Comparison of ENCODE assay signal across 23 cellular contexts in the genomic region with DNA sequence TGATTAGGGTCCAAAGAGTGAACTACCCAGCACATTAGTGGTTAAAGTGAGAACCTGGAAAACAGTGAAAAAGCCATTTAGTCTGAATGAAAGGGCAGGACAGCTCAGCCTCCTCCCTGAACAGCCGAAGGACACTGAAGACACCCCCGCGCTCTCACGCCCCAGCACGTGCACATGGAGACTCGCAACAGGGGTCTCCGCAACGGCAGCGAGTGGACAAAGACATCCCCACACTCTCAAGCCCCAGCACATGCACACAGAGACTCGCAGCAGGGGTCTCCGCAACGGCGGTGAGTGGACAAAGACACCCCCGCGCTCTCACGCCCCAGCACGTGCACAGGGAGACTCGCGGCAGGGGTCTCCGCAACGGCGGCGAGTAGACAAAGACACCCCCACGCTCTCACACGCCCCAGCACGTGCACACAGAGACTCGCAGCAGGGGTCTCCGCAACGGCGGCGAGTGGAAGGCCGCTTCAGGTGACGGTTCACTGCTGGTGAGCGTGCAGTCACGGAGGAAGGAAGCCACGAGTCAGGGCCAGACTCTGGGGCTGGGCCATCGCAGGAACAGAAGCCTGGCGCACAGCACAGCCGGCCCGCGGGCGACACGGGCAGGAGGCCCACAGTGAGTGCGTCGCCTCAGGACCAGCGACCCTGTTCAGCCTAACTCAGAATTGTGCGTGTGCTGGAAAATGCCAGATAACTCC. TPM values are rescaled to one million over a fixed set of nuclear protein-coding genes. Genes with fewer than 3 reads are reported as not detected.
DNase-seq lines count a peak whose midpoint lies in the region; ATAC-seq, FAIRE-seq and TF ChIP-seq lines count a peak whose summit lies in the region.
"Had no signal": no experiment of that assay in that cellular context is flagged by ENCODE, and none has a peak within 500 bp of the region (broad histone marks: within the 10 kb centered on the region; RNA-seq: fewer than 3 reads in every experiment).

No MANE protein-coding gene starts in this region.

- H3K36me3 Mint-ChIP-seq in activated CD8-positive, alpha-beta T cell treated with anti-CD3 and anti-CD28 coated beads, Interleukin-2, amount 10 ng/mL, durations not matched to agents 7 days and 5 days (ENCODE audit: low read depth) = peaks cover 42% of the 10 kb centered on the region
- peaks cover 22% of the 10 kb centered on the region for H3K36me3 Mint-ChIP-seq in activated CD8-positive, alpha-beta T cell treated with anti-CD3 and anti-CD28 coated beads for 36 hours (ENCODE audit: low read depth)
- H3K36me3 Mint-ChIP-seq in brain = peaks cover 43% of the 10 kb centered on the region
- H3K36me3 Mint-ChIP-seq in stimulated activated effector memory CD8-positive, alpha-beta T cell treated with anti-CD3 and anti-CD28 coated beads, Interleukin-12 subunit alpha, Interleukin-12 subunit beta, amount 100 ng/mL, for 72 hours = peaks cover 72% of the 10 kb centered on the region

- H3K4me2 ChIP-seq in mesenchymal stem cell (ENCODE audit: low read length, poor library complexity, severe bottlenecking) = no peak overlapping the region
- H3K4me2 ChIP-seq: BLaER1 treated with 17β-estradiol and CSF1 and Interleukin-3, amounts not matched to agents 10 nM and 100 nM; KMS-11 had no signal

- H4K91ac ChIP-seq in mesenchymal stem cell (ENCODE audit: low read length) = no peak overlapping the region

- 97% methylated on average over 47 of the region's 47 CpGs for WGBS in mesenchymal stem cell

- H3K79me1 ChIP-seq in mesenchymal stem cell (replicated peaks; ENCODE audit: low read length, poor library complexity, severe bottlenecking) = peaks cover 18% of the 10 kb centered on the region

- H2BK12ac ChIP-seq in mesenchymal stem cell (ENCODE audit: low read length in 2 of 2) = no peak overlapping the region

- H3K14ac ChIP-seq in mesenchymal stem cell (ENCODE audit: low read length in 2 of 2) = no peak overlapping the region

- no peaks in the 10 kb centered on the region for H3K9me3 ChIP-seq in mesenchymal stem cell (ENCODE audit: control insufficient read depth, low read length)
- H3K9me3 ChIP-seq: BLaER1 treated with 17β-estradiol and CSF1 and Interleukin-3, amounts not matched to agents 10 nM and 100 nM; MG63; SJSA1 had no signal

- no peak overlapping the region for H3K27ac ChIP-seq in mesenchymal stem cell (ENCODE audit: low read length, poor library complexity, severe bottlenecking)
- H3K27ac ChIP-seq: 22Rv1, HL-60, KMS-11, SJSA1 had no signal

- H3K4me3 Mint-ChIP-seq in activated CD8-positive, alpha-beta T cell treated with anti-CD3 and anti-CD28 coated beads, Interleukin-2, amount 10 ng/mL, durations not matched to agents 7 days and 5 days = no peak overlapping the region
- no peak overlapping the region for H3K4me3 Mint-ChIP-seq in activated CD8-positive, alpha-beta T cell treated with anti-CD3 and anti-CD28 coated beads for 36 hours
- H3K4me3 Mint-ChIP-seq in brain = no peak overlapping the region
- H3K4me3 Mint-ChIP-seq in stimulated activated effector memory CD8-positive, alpha-beta T cell treated with anti-CD3 and anti-CD28 coated beads, Interleukin-12 subunit alpha, Interleukin-12 subunit beta, amount 100 ng/mL, for 72 hours = peak overlapping the region; percentile 52

- H3K4ac ChIP-seq in mesenchymal stem cell (ENCODE audit: low read depth in 1 of 2, low read length in 2 of 2) = no peak overlapping the region

- no peaks in the 10 kb centered on the region for H3K9me3 Mint-ChIP-seq in activated CD8-positive, alpha-beta T cell treated with anti-CD3 and anti-CD28 coated beads, Interleukin-2, amount 10 ng/mL, durations not matched to agents 7 days and 5 days (ENCODE audit: insufficient read depth)
- no peaks in the 10 kb centered on the region for H3K9me3 Mint-ChIP-seq in activated CD8-positive, alpha-beta T cell treated with anti-CD3 and anti-CD28 coated beads for 36 hours
- no peaks in the 10 kb centered on the region for H3K9me3 Mint-ChIP-seq in brain
- H3K9me3 Mint-ChIP-seq in stimulated activated effector memory CD8-positive, alpha-beta T cell treated with anti-CD3 and anti-CD28 coated beads, Interleukin-12 subunit alpha, Interleukin-12 subunit beta, amount 100 ng/mL, for 72 hours = no peaks in the 10 kb centered on the region

- no peak for TF ChIP-seq POLR2A in GM12892 (IDR thresholded peaks at IDR 0.05; ENCODE audit: low read depth, low read length)

- peaks cover 45% of the 10 kb centered on the region for H3K4me1 Mint-ChIP-seq in activated CD8-positive, alpha-beta T cell treated with anti-CD3 and anti-CD28 coated beads, Interleukin-2, amount 10 ng/mL, durations not matched to agents 7 days and 5 days (ENCODE audit: low read depth)
- peaks cover 25% of the 10 kb centered on the region for H3K4me1 Mint-ChIP-seq in activated CD8-positive, alpha-beta T cell treated with anti-CD3 and anti-CD28 coated beads for 36 hours (ENCODE audit: low read depth)
- H3K4me1 Mint-ChIP-seq in brain = peaks cover 15% of the 10 kb centered on the region
- H3K4me1 Mint-ChIP-seq in stimulated activated effector memory CD8-positive, alpha-beta T cell treated with anti-CD3 and anti-CD28 coated beads, Interleukin-12 subunit alpha, Interleukin-12 subunit beta, amount 100 ng/mL, for 72 hours = peaks cover 57% of the 10 kb centered on the region

- no peak overlapping the region for H2AFZ ChIP-seq in mesenchymal stem cell (ENCODE audit: low read depth, low read length)

- H2BK15ac ChIP-seq in mesenchymal stem cell (ENCODE audit: low read depth, poor library complexity, severe bottlenecking) = no peak overlapping the region

- peak overlapping the region; percentile 19 for H4K8ac ChIP-seq in mesenchymal stem cell (ENCODE audit: low read length)

- DNase-seq in activated CD8-positive, alpha-beta T cell treated with anti-CD3 and anti-CD28 coated beads, Interleukin-2, amount 10 ng/mL, durations not matched to agents 7 days and 5 days = no peak
- no peak for DNase-seq in activated CD8-positive, alpha-beta T cell treated with anti-CD3 and anti-CD28 coated beads for 36 hours
- DNase-seq in mesenchymal stem cell (no peak), GM12892 (ENCODE audit: insufficient read length) (no peak), frontal cortex (ENCODE audit: low spot score in 2 of 2) (no peak)
- DNase-seq in stimulated activated effector memory CD8-positive, alpha-beta T cell treated with anti-CD3 and anti-CD28 coated beads, Interleukin-12 subunit alpha, Interleukin-12 subunit beta, amount 100 ng/mL, for 72 hours (ENCODE audit: low spot score in 2 of 2) = no peak
- DNase-seq: DMS153, EL, MG63, NCI-H1092 treated with DMSO at 0.1 percent for 48 hours, NCI-H1694, NCI-H2107, NCI-H226, NCI-H526 treated with DMSO at 0.1 percent for 48 hours, OCI-M1, RPMI8226 had no signal

- no peak overlapping the region for H3K4me3 ChIP-seq in mesenchymal stem cell (ENCODE audit: insufficient read depth in 1 of 2, low read depth in 1 of 2, low read length in 2 of 2)
- H3K4me3 ChIP-seq: BLaER1 treated with 17β-estradiol and CSF1 and Interleukin-3, amounts not matched to agents 10 nM and 100 nM; MG63; SJSA1 had no signal

- H3K18ac ChIP-seq in mesenchymal stem cell (ENCODE audit: low read depth in 1 of 2, low read length in 2 of 2) = no peak overlapping the region

- TF ChIP-seq CTCF in activated CD8-positive, alpha-beta T cell treated with anti-CD3 and anti-CD28 coated beads for 36 hours (IDR thresholded peaks at IDR 0.05) = no peak
- no peak for TF ChIP-seq CTCF in brain (conservative IDR thresholded peaks at IDR 0.05)

- H3K27ac Mint-ChIP-seq in activated CD8-positive, alpha-beta T cell treated with anti-CD3 and anti-CD28 coated beads, Interleukin-2, amount 10 ng/mL, durations not matched to agents 7 days and 5 days = peak overlapping the region; percentile 75
- no peak overlapping the region for H3K27ac Mint-ChIP-seq in activated CD8-positive, alpha-beta T cell treated with anti-CD3 and anti-CD28 coated beads for 36 hours
- H3K27ac Mint-ChIP-seq in brain = peak overlapping the region in 3 of 5 experiments; percentile 10 to 69 (median 60)
- H3K27ac Mint-ChIP-seq in stimulated activated effector memory CD8-positive, alpha-beta T cell treated with anti-CD3 and anti-CD28 coated beads, Interleukin-12 subunit alpha, Interleukin-12 subunit beta, amount 100 ng/mL, for 72 hours = no peak overlapping the region

- intact Hi-C loops in activated CD8-positive, alpha-beta T cell treated with anti-CD3 and anti-CD28 coated beads for 36 hours (cut with micrococcal nuclease) = no loop called here

- ATAC-seq in activated CD8-positive, alpha-beta T cell treated with anti-CD3 and anti-CD28 coated beads, Interleukin-2, amount 10 ng/mL, durations not matched to agents 7 days and 5 days = no peak
- no peak for ATAC-seq in activated CD8-positive, alpha-beta T cell treated with anti-CD3 and anti-CD28 coated beads for 36 hours
- ATAC-seq in stimulated activated effector memory CD8-positive, alpha-beta T cell treated with anti-CD3 and anti-CD28 coated beads, Interleukin-12 subunit alpha, Interleukin-12 subunit beta, amount 100 ng/mL, for 72 hours = no peak
- no peak for ATAC-seq in GM19395 (IDR thresholded peaks at IDR 0.05; ENCODE audit: unreplicated experiment)

- H3K27me3 ChIP-seq in mesenchymal stem cell (ENCODE audit: control insufficient read depth in 1 of 2, insufficient read depth in 1 of 2, low read length in 2 of 2) = no peaks in the 10 kb centered on the region
- H3K27me3 ChIP-seq: BLaER1 treated with 17β-estradiol and CSF1 and Interleukin-3, amounts not matched to agents 10 nM and 100 nM; MG63; SJSA1 had no signal

- CTCF ChIA-PET in activated CD8-positive, alpha-beta T cell treated with anti-CD3 and anti-CD28 coated beads, Interleukin-2, amount 10 ng/mL, durations not matched to agents 7 days and 5 days (lab: Charles Lee) = no interaction called here
- CTCF ChIA-PET in activated CD8-positive, alpha-beta T cell treated with anti-CD3 and anti-CD28 coated beads for 36 hours (lab: Charles Lee) = no interaction called here

- FAIRE-seq in GM12892 (lab: Jason Lieb, UNC) = no peak
- FAIRE-seq in frontal cortex (lab: Jason Lieb, UNC) = no peak

- peaks cover 44 to 82% of the 10 kb centered on the region in 2 experiments for H3K36me3 ChIP-seq in mesenchymal stem cell (ENCODE audit: control insufficient read depth in 1 of 2, insufficient read depth in 2 of 2, low read depth in 1 of 2, low read length in 2 of 2)

- H3K23ac ChIP-seq in mesenchymal stem cell (ENCODE audit: low read length in 2 of 2) = no peak overlapping the region

- POLR2A ChIA-PET in activated CD8-positive, alpha-beta T cell treated with anti-CD3 and anti-CD28 coated beads, Interleukin-2, amount 10 ng/mL, durations not matched to agents 7 days and 5 days (lab: Charles Lee) = no interaction called here
- POLR2A ChIA-PET in activated CD8-positive, alpha-beta T cell treated with anti-CD3 and anti-CD28 coated beads for 36 hours (lab: Charles Lee) = interaction anchor here (1.0 to 1.2 kb wide), 2 partner anchors 9 to 10 kb away, joined by 3 read pairs; no protein-coding TSS in a partner anchor

- no peak overlapping the region for H2BK120ac ChIP-seq in mesenchymal stem cell (ENCODE audit: low read depth, low read length)

- no peak overlapping the region for H2AK5ac ChIP-seq in mesenchymal stem cell (ENCODE audit: low read length, severe bottlenecking)

- H3K4me1 ChIP-seq in mesenchymal stem cell (ENCODE audit: control insufficient read depth, insufficient read depth, low read depth, low read length) = peaks cover 12% of the 10 kb centered on the region
- H3K4me1 ChIP-seq: SJSA1 had no signal

- H3K27me3 Mint-ChIP-seq in activated CD8-positive, alpha-beta T cell treated with anti-CD3 and anti-CD28 coated beads, Interleukin-2, amount 10 ng/mL, durations not matched to agents 7 days and 5 days (ENCODE audit: low read depth) = no peaks in the 10 kb centered on the region
- no peaks in the 10 kb centered on the region for H3K27me3 Mint-ChIP-seq in activated CD8-positive, alpha-beta T cell treated with anti-CD3 and anti-CD28 coated beads for 36 hours
- no peaks in the 10 kb centered on the region for H3K27me3 Mint-ChIP-seq in brain

- H2BK5ac ChIP-seq in mesenchymal stem cell (ENCODE audit: low read depth, low read length, poor library complexity, severe bottlenecking) = no peak overlapping the region

- H3K9ac ChIP-seq in mesenchymal stem cell (ENCODE audit: low read length) = no peak overlapping the region
- H3K9ac ChIP-seq: BLaER1 treated with 17β-estradiol and CSF1 and Interleukin-3, amounts not matched to agents 10 nM and 100 nM; KMS-11 had no signal

RNA-seq across cellular contexts. Expression of a gene that starts 43.6 kb away (rescaled TPM):
- total RNA-seq in activated CD8-positive, alpha-beta T cell treated with anti-CD3 and anti-CD28 coated beads, Interleukin-2, amount 10 ng/mL, durations not matched to agents 7 days and 5 days = 10 to 100 TPM; 43.0 to 44.3 TPM
- 10 to 100 TPM; 24.5 to 29.0 TPM for total RNA-seq in activated CD8-positive, alpha-beta T cell treated with anti-CD3 and anti-CD28 coated beads for 36 hours
- polyA plus RNA-seq in brain (ENCODE audit: insufficient read depth, low read depth, low replicate concordance) = 22.4 TPM
- polyA plus RNA-seq in mesenchymal stem cell (2013, experiment 1 of 2) = 10.2 TPM
- polyA plus RNA-seq in mesenchymal stem cell (2013, experiment 2 of 2) = 10.1 TPM
- 8.5 TPM for polyA plus RNA-seq in GM12892 (2012; ENCODE audit: missing spikeins)
- 50.1 TPM for total RNA-seq in frontal cortex

Comparison
In these comparisons a context has a peak if more than half of its experiments do, and no peak if none do; other contexts are left out.
1. H3K27ac Mint-ChIP-seq: peak in activated CD8-positive, alpha-beta T cell treated with anti-CD3 and anti-CD28 coated beads, Interleukin-2, amount 10 ng/mL, durations not matched to agents 7 days and 5 days (single experiment) and brain (3 of 5); none in activated CD8-positive, alpha-beta T cell treated with anti-CD3 and anti-CD28 coated beads for 36 hours (single experiment) and stimulated activated effector memory CD8-positive, alpha-beta T cell treated with anti-CD3 and anti-CD28 coated beads, Interleukin-12 subunit alpha, Interleukin-12 subunit beta, amount 100 ng/mL, for 72 hours (single experiment).